1 cellular context compared by ENCODE assay signal in genomic region chr17:75666959-75667790, GRCh38.
TF ChIP-seq lines count a peak whose summit lies in the region.

TSS of gene RECQL5 (minus strand) at chr17:75667154. CDS start at chr17:75666557, 597 bp downstream.
TSS of gene SAP30BP (plus strand) at chr17:75667338. CDS start at chr17:75667373, 35 bp downstream.

TF ChIP-seq in K562, 482 proteins besides CTCF, POLR2A, EP300 and RAD21 (continued from another document and continues in another):
- TF ChIP-seq ZBTB49 (CRISPR knock-in tag; IDR thresholded peaks at IDR 0.05; ENCODE audit: borderline replicate concordance) (no peak), ZNF277 (CRISPR knock-in tag; IDR thresholded peaks at IDR 0.05; ENCODE audit: borderline replicate concordance) (no peak), MITF (IDR thresholded peaks at IDR 0.05) (no peak), SREBF1 (IDR thresholded peaks at IDR 0.05; ENCODE audit: borderline replicate concordance, low read depth, low read length) (peak; percentile 21; the same call in 1 of the 2 replicates), NR2F6 (CRISPR knock-in tag; IDR thresholded peaks at IDR 0.05) (no peak), CREM (IDR thresholded peaks at IDR 0.05; ENCODE audit: low read depth) (peak; percentile 99), TAF7 (tag; IDR thresholded peaks at IDR 0.05) (peak; percentile 68), SMAD1 (IDR thresholded peaks at IDR 0.05; ENCODE audit: low read depth, low read length, partially characterized antibody) (peak; percentile 70), L3MBTL2 (IDR thresholded peaks at IDR 0.05) (peak; percentile 39; the same call in 1 of the 2 replicates), GABPB1 (CRISPR knock-in tag; IDR thresholded peaks at IDR 0.05) (peak; percentile 89), PCBP2 (IDR thresholded peaks at IDR 0.05; ENCODE audit: low read depth, low read length, poor library complexity, severe bottlenecking) (no peak), MAZ (CRISPR knock-in tag; conservative IDR thresholded peaks at IDR 0.05 in 1 of 2, IDR thresholded peaks at IDR 0.05 in 1 of 2) (0 out of 4 replicates have a peak, but pooled peaks of 1 of the 2 experiments have one; percentile 52), DIDO1 (tag; IDR thresholded peaks at IDR 0.05; ENCODE audit: low read depth) (peak; percentile 83), HDAC6 (IDR thresholded peaks at IDR 0.05; ENCODE audit: low read depth, low read length) (no peak), HOXB6 (CRISPR knock-in tag; IDR thresholded peaks at IDR 0.05; ENCODE audit: borderline replicate concordance) (no peak), REST (CRISPR knock-in tag; IDR thresholded peaks at IDR 0.05; ENCODE audit: low read depth) (0 out of 2 replicates have a peak, but pooled peaks have one; percentile 55), DPF2 (IDR thresholded peaks at IDR 0.05) (0 out of 2 replicates have a peak, but pooled peaks have one; percentile 30), CSDE1 (IDR thresholded peaks at IDR 0.05) (0 out of 4 replicates have a peak, but pooled peaks of 1 of the 2 experiments have one; percentile 22), ZBTB12 (CRISPR knock-in tag; IDR thresholded peaks at IDR 0.05) (peak; percentile 94), ZC3H8 (IDR thresholded peaks at IDR 0.05) (no peak), ZNF561 (CRISPR knock-in tag; conservative IDR thresholded peaks at IDR 0.05) (0 out of 2 replicates have a peak, but pooled peaks have one; percentile 29), RBM25 (IDR thresholded peaks at IDR 0.05; ENCODE audit: low read depth, low read length, severe bottlenecking) (no peak), NR0B1 (IDR thresholded peaks at IDR 0.05; ENCODE audit: partially characterized antibody) (no peak), SOX6 (IDR thresholded peaks at IDR 0.05) (no peak), ZNF253 (CRISPR knock-in tag; conservative IDR thresholded peaks at IDR 0.05) (no peak), SMAD4 (CRISPR knock-in tag; conservative IDR thresholded peaks at IDR 0.05) (no peak), TBP (optimal IDR thresholded peaks at IDR 0.05; ENCODE audit: low read depth, low read length) (peak; percentile 80), ZBTB8A (IDR thresholded peaks at IDR 0.05; ENCODE audit: partially characterized antibody) (no peak), ATF7 (IDR thresholded peaks at IDR 0.05) (peak; percentile 93), ZNF589 (CRISPR knock-in tag; IDR thresholded peaks at IDR 0.05; ENCODE audit: low read depth) (no peak), CREB1 (IDR thresholded peaks at IDR 0.05) (peak; percentile 98), CREB1 (CRISPR knock-in tag; IDR thresholded peaks at IDR 0.05) (peak; percentile 98), NFYB (IDR thresholded peaks at IDR 0.05; ENCODE audit: extremely low read depth, insufficient read length) (peak; percentile 19), THRA (IDR thresholded peaks at IDR 0.05) (no peak), NBN (IDR thresholded peaks at IDR 0.05; ENCODE audit: low read depth) (peak; percentile 88), MXI1 (IDR thresholded peaks at IDR 0.05; ENCODE audit: low read depth, low read length) (0 out of 2 replicates have a peak, but pooled peaks have one; percentile 25), CEBPG (CRISPR knock-in tag; IDR thresholded peaks at IDR 0.05) (peak; percentile 77; the same call in 1 of the 2 replicates), CEBPG (tag; conservative IDR thresholded peaks at IDR 0.05 in 1 of 2, IDR thresholded peaks at IDR 0.05 in 1 of 2) (peak in 1 of 2 experiments; percentile 44; a peak in 1 of 4 replicates), PHF8 (IDR thresholded peaks at IDR 0.05; ENCODE audit: borderline replicate concordance, low read length) (peak; percentile 95), ILK (tag; IDR thresholded peaks at IDR 0.05; ENCODE audit: borderline replicate concordance, low read depth) (no peak), NRF1 (conservative IDR thresholded peaks at IDR 0.05 in 1 of 2, IDR thresholded peaks at IDR 0.05 in 1 of 2) (peak; percentile 79 to 82), KLF13 (tag; IDR thresholded peaks at IDR 0.05; ENCODE audit: borderline replicate concordance, low read depth) (no peak), EP400 (IDR thresholded peaks at IDR 0.05) (peak; percentile 89), VEZF1 (CRISPR knock-in tag; IDR thresholded peaks at IDR 0.05) (peak; percentile 31; the same call in 1 of the 2 replicates), SIN3B (IDR thresholded peaks at IDR 0.05; ENCODE audit: low read depth) (peak; percentile 99), MTA1 (IDR thresholded peaks at IDR 0.05; ENCODE audit: borderline replicate concordance) (peak; percentile 98), RBBP5 (IDR thresholded peaks at IDR 0.05; ENCODE audit: borderline replicate concordance, insufficient read depth, low read length, poor library complexity, severe bottlenecking) (peak; percentile 87), SIN3A (IDR thresholded peaks at IDR 0.05; ENCODE audit: borderline replicate concordance in 2 of 2, control insufficient read depth in 1 of 2, low read depth in 2 of 2, low read length in 2 of 2) (peak; percentile 81 to 95; a peak in 2 of 4 replicates), RBM17 (IDR thresholded peaks at IDR 0.05; ENCODE audit: borderline replicate concordance, low read depth, low read length) (no peak), GABPA (tag; conservative IDR thresholded peaks at IDR 0.05; ENCODE audit: low read depth) (peak; percentile 95), ZNF347 (CRISPR knock-in tag; IDR thresholded peaks at IDR 0.05; ENCODE audit: low read depth) (no peak), ELF1 (tag; IDR thresholded peaks at IDR 0.05) (peak; percentile 96), TEAD4 (IDR thresholded peaks at IDR 0.05; ENCODE audit: low read length) (0 out of 2 replicates have a peak, but pooled peaks have one; percentile 7), TEAD4 (CRISPR knock-in tag; IDR thresholded peaks at IDR 0.05; ENCODE audit: borderline replicate concordance) (no peak), SP1 (CRISPR knock-in tag; IDR thresholded peaks at IDR 0.05) (peak; percentile 93), GMEB1 (CRISPR knock-in tag; IDR thresholded peaks at IDR 0.05) (peak; percentile 84)
